Comparison of ENCODE assay signal across 26 cellular contexts in the genomic region with DNA sequence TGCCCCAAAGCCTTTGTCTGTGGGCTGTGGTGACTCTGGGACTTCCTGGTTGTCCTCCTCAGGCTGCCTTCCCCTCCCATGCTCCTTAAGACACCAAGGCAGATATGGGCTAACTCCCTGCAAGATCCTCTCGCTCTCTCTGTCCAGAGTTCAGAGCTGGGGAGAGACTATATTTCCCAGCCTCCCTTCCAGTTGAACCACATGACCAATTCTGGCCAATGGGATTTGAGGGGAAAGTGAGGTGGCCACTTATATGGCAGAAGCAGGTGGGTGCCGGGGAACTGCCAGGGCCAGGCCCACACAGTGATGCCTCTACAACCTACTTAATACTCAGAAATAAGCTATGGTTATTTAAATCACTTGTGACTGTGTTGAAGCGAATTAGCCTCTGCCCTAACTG. TPM values are rescaled to one million over a fixed set of nuclear protein-coding genes. Genes with fewer than 3 reads are reported as not detected.
"Had no signal": no experiment of that assay in that cellular context is flagged by ENCODE, and none has a peak within 500 bp of the region (broad histone marks: within the 10 kb centered on the region; RNA-seq: fewer than 3 reads in every experiment).

No MANE protein-coding gene starts in this region.

- H3K27ac ChIP-seq: dorsolateral prefrontal cortex, gastrocnemius medialis, heart right ventricle, psoas muscle, right lobe of liver, spleen, thoracic aorta, transverse colon had no signal

- DNase-seq: cortex of kidney; dorsolateral prefrontal cortex; effector CD8-positive, alpha-beta T cell; gastrocnemius medialis; heart right ventricle; hypothalamus; kidney glomerular epithelial cell; mesendoderm; naive B cell; occipital lobe; psoas muscle; retina; right lobe of liver; spleen; stimulated activated CD4-positive, alpha-beta T cell treated with anti-CD3 and anti-CD28 coated beads, Interleukin-15, amount 100 ng/mL, for 24 hours; stimulated activated CD4-positive, alpha-beta T cell treated with anti-CD3 and anti-CD28 coated beads, Interleukin-1b, Interleukin-23, amount 100 ng/mL, for 48 hours; stimulated activated CD4-positive, alpha-beta T cell treated with anti-CD3 and anti-CD28 coated beads, Interleukin-4, amount 100 ng/mL, for 24 hours; stimulated activated naive B cell treated with anti-CD40 and anti-IgM and Interleukin-4, amounts not matched to agents 10 μg/mL and 1 μg/mL and 100 μg/mL, for 72 hours; stimulated activated naive CD8-positive, alpha-beta T cell treated with anti-CD3 and anti-CD28 coated beads, Interleukin-15, amount 100 ng/mL, for 72 hours; substantia nigra; transverse colon had no signal

- H3K27me3 ChIP-seq: dorsolateral prefrontal cortex, gastrocnemius medialis, heart right ventricle, right lobe of liver, spleen, transverse colon had no signal

- H3K4me1 ChIP-seq: gastrocnemius medialis, heart right ventricle, psoas muscle, spleen, transverse colon had no signal

- H3K27ac Mint-ChIP-seq: naive B cell; nephron; stimulated activated naive B cell treated with anti-CD40 and anti-IgM and Interleukin-4, amounts not matched to agents 10 μg/mL and 1 μg/mL and 100 μg/mL, for 72 hours; stimulated activated naive CD8-positive, alpha-beta T cell treated with anti-CD3 and anti-CD28 coated beads, Interleukin-15, amount 100 ng/mL, for 72 hours had no signal

- H3K4me1 Mint-ChIP-seq: nephron; stimulated activated naive CD8-positive, alpha-beta T cell treated with anti-CD3 and anti-CD28 coated beads, Interleukin-15, amount 100 ng/mL, for 72 hours had no signal

- H3K27me3 Mint-ChIP-seq: stimulated activated naive B cell treated with anti-CD40 and anti-IgM and Interleukin-4, amounts not matched to agents 10 μg/mL and 1 μg/mL and 100 μg/mL, for 72 hours; stimulated activated naive CD8-positive, alpha-beta T cell treated with anti-CD3 and anti-CD28 coated beads, Interleukin-15, amount 100 ng/mL, for 72 hours had no signal

- H3K4me3 Mint-ChIP-seq: naive B cell; nephron; stimulated activated naive B cell treated with anti-CD40 and anti-IgM and Interleukin-4, amounts not matched to agents 10 μg/mL and 1 μg/mL and 100 μg/mL, for 72 hours; stimulated activated naive CD8-positive, alpha-beta T cell treated with anti-CD3 and anti-CD28 coated beads, Interleukin-15, amount 100 ng/mL, for 72 hours had no signal

- H3K4me3 ChIP-seq: dorsolateral prefrontal cortex, gastrocnemius medialis, heart right ventricle, psoas muscle, right lobe of liver, spleen, thoracic aorta, transverse colon had no signal

- H3K9me3 ChIP-seq: right lobe of liver, transverse colon had no signal

RNA-seq across cellular contexts. Expression of a gene that starts 16.2 kb away (rescaled TPM):
- total RNA-seq: esophagus mucosa, fibroblast of lung, lung microvascular endothelial cell, occipital lobe, spleen, thoracic aorta, transverse colon had no signal
- polyA plus RNA-seq: fibroblast of lung had no signal
